Comparison of ENCODE assay signal across 16 cellular contexts in genomic region chr12:2792670-2793500, GRCh38. TPM values are rescaled to one million over a fixed set of nuclear protein-coding genes. Genes with fewer than 3 reads are reported as not detected.
A peak's percentile ranks its signal among the peaks of the same experiment; 100 is the strongest.
DNase-seq lines count a peak whose midpoint lies in the region; ATAC-seq lines count a peak whose summit lies in the region.
"Had no signal": no experiment of that assay in that cellular context is flagged by ENCODE, and none has a peak within 500 bp of the region (broad histone marks: within the 10 kb centered on the region; RNA-seq: fewer than 3 reads in every experiment).

No MANE protein-coding gene starts in this region.

- no peaks in the 10 kb centered on the region for H3K4me1 ChIP-seq in mesendoderm (ENCODE audit: control insufficient read depth, low read depth, low read length)

- no peak overlapping the region for H3K9ac ChIP-seq in mesendoderm (ENCODE audit: low read length)

- POLR2A ChIA-PET in activated CD8-positive, alpha-beta T cell treated with anti-CD3 and anti-CD28 coated beads, Interleukin-2, amount 10 ng/mL, durations not matched to agents 7 days and 5 days (lab: Charles Lee), result no interaction called here

- H3K27me3 ChIP-seq in mesendoderm (ENCODE audit: insufficient read depth, low read length, poor library complexity), result peaks cover 2% of the 10 kb centered on the region

- no peaks in the 10 kb centered on the region for H3K9me3 Mint-ChIP-seq in stimulated activated naive CD8-positive, alpha-beta T cell treated with anti-CD3 and anti-CD28 coated beads, Interleukin-15, Interleukin-2, amounts not matched to agents 100 ng/mL and 50 ng/mL, for 24 hours
- no peaks in the 10 kb centered on the region for H3K9me3 Mint-ChIP-seq in activated CD8-positive, alpha-beta T cell treated with anti-CD3 and anti-CD28 coated beads, Interleukin-2, amount 10 ng/mL, durations not matched to agents 7 days and 5 days (ENCODE audit: insufficient read depth)

- no peak for DNase-seq in stimulated activated naive CD8-positive, alpha-beta T cell treated with anti-CD3 and anti-CD28 coated beads, Interleukin-15, Interleukin-2, amounts not matched to agents 100 U/mL and 50 U/mL, for 24 hours
- no peak for DNase-seq in activated CD8-positive, alpha-beta T cell treated with anti-CD3 and anti-CD28 coated beads, Interleukin-2, amount 10 ng/mL, durations not matched to agents 7 days and 5 days
- no peak for DNase-seq in mesendoderm
- DNase-seq in UCSD-AML1 (lab: John Stamatoyannopoulos, UW; ENCODE audit: unreplicated experiment), result no peak
- DNase-seq in head of caudate nucleus, result no peak
- no peak for DNase-seq in GM19240 (ENCODE audit: insufficient read length, low spot score)
- DNase-seq: activated CD4-positive, alpha-beta T cell treated with anti-CD3 and anti-CD28 coated beads, Interleukin-2, amount 50 U/mL, for 1 hour; cerebellar nuclear complex; DND-41; islet precursor cell; MG63; NCI-H69; psoas muscle had no signal

- peaks cover 19% of the 10 kb centered on the region for H3K36me3 Mint-ChIP-seq in stimulated activated naive CD8-positive, alpha-beta T cell treated with anti-CD3 and anti-CD28 coated beads, Interleukin-15, Interleukin-2, amounts not matched to agents 100 ng/mL and 50 ng/mL, for 24 hours (ENCODE audit: low read depth)
- H3K36me3 Mint-ChIP-seq in activated CD8-positive, alpha-beta T cell treated with anti-CD3 and anti-CD28 coated beads, Interleukin-2, amount 10 ng/mL, durations not matched to agents 7 days and 5 days (ENCODE audit: low read depth), result peaks cover 17% of the 10 kb centered on the region

- no peaks in the 10 kb centered on the region for H3K27me3 Mint-ChIP-seq in stimulated activated naive CD8-positive, alpha-beta T cell treated with anti-CD3 and anti-CD28 coated beads, Interleukin-15, Interleukin-2, amounts not matched to agents 100 ng/mL and 50 ng/mL, for 24 hours
- H3K27me3 Mint-ChIP-seq in activated CD8-positive, alpha-beta T cell treated with anti-CD3 and anti-CD28 coated beads, Interleukin-2, amount 10 ng/mL, durations not matched to agents 7 days and 5 days (ENCODE audit: low read depth), result peaks cover 6% of the 10 kb centered on the region

- peaks cover 18% of the 10 kb centered on the region for H3K79me2 ChIP-seq in mesendoderm (ENCODE audit: control insufficient read depth, insufficient read depth, low read length)

- CTCF ChIA-PET in activated CD8-positive, alpha-beta T cell treated with anti-CD3 and anti-CD28 coated beads, Interleukin-2, amount 10 ng/mL, durations not matched to agents 7 days and 5 days (lab: Charles Lee), result interaction anchor here (1.0 to 3.1 kb wide), 2 partner anchors 9 to 20 kb away, joined by 4 to 15 read pairs; partner anchors contain the start of gene ITFG2

- intact Hi-C loops in head of caudate nucleus (cut with DNase I), result loop anchor here (10.0 kb wide), 1 partner anchor 82 kb away; the partner anchor contains the start of genes FOXM1 and RHNO1

- no peak overlapping the region for H3K27ac Mint-ChIP-seq in stimulated activated naive CD8-positive, alpha-beta T cell treated with anti-CD3 and anti-CD28 coated beads, Interleukin-15, Interleukin-2, amounts not matched to agents 100 ng/mL and 50 ng/mL, for 24 hours
- no peak overlapping the region for H3K27ac Mint-ChIP-seq in activated CD8-positive, alpha-beta T cell treated with anti-CD3 and anti-CD28 coated beads, Interleukin-2, amount 10 ng/mL, durations not matched to agents 7 days and 5 days

- H4K8ac ChIP-seq in mesendoderm (ENCODE audit: low read depth, low read length), result no peak overlapping the region

- H3K56ac ChIP-seq in mesendoderm (ENCODE audit: low read length), result no peak overlapping the region

- peaks cover 18% of the 10 kb centered on the region for H3K4me1 Mint-ChIP-seq in stimulated activated naive CD8-positive, alpha-beta T cell treated with anti-CD3 and anti-CD28 coated beads, Interleukin-15, Interleukin-2, amounts not matched to agents 100 ng/mL and 50 ng/mL, for 24 hours (ENCODE audit: low read depth)
- H3K4me1 Mint-ChIP-seq in activated CD8-positive, alpha-beta T cell treated with anti-CD3 and anti-CD28 coated beads, Interleukin-2, amount 10 ng/mL, durations not matched to agents 7 days and 5 days (ENCODE audit: low read depth), result peaks cover 30% of the 10 kb centered on the region

- no peak overlapping the region for H2BK5ac ChIP-seq in mesendoderm (ENCODE audit: low read length)

- H2BK120ac ChIP-seq in mesendoderm (ENCODE audit: low read depth, low read length), result no peak overlapping the region

- H2BK15ac ChIP-seq in mesendoderm (replicated peaks; ENCODE audit: low read depth), result no peak overlapping the region

- H3K18ac ChIP-seq in mesendoderm (ENCODE audit: low read length), result no peak overlapping the region

- no peak overlapping the region for H3K4me2 ChIP-seq in mesendoderm (ENCODE audit: low read length)

- no peak overlapping the region for H3K4ac ChIP-seq in mesendoderm (ENCODE audit: low read depth, low read length)

- H3K79me1 ChIP-seq in mesendoderm (ENCODE audit: low read length), result peaks cover 15% of the 10 kb centered on the region

- no peak overlapping the region for H3K4me3 ChIP-seq in mesendoderm (ENCODE audit: low read length)
- H3K4me3 ChIP-seq: MG63 had no signal

- no peak overlapping the region for H2AK5ac ChIP-seq in mesendoderm (ENCODE audit: low read length)

- H3K27ac ChIP-seq in mesendoderm (ENCODE audit: low read depth, low read length), result no peak overlapping the region
- H3K27ac ChIP-seq: psoas muscle had no signal

- 100% methylated on average over 1 of the region's 25 CpGs for WGBS in mesendoderm (ENCODE audit: extremely low coverage, insufficient coverage, low lambda C conversion rate)

- ATAC-seq in stimulated activated naive CD8-positive, alpha-beta T cell treated with anti-CD3 and anti-CD28 coated beads, Interleukin-15, Interleukin-2, amounts not matched to agents 100 U/mL and 50 U/mL, for 24 hours, result no peak
- ATAC-seq in activated CD8-positive, alpha-beta T cell treated with anti-CD3 and anti-CD28 coated beads, Interleukin-2, amount 10 ng/mL, durations not matched to agents 7 days and 5 days, result no peak
- ATAC-seq in GM21381 (IDR thresholded peaks at IDR 0.05; ENCODE audit: unreplicated experiment), result no peak
- ATAC-seq: psoas muscle had no signal

- peak overlapping the region; percentile 19 for H3K23ac ChIP-seq in mesendoderm (ENCODE audit: low read length)

- no peak overlapping the region for H4K5ac ChIP-seq in mesendoderm (ENCODE audit: low read length)

- peaks cover 8% of the 10 kb centered on the region for H3K36me3 ChIP-seq in mesendoderm (ENCODE audit: control insufficient read depth, insufficient read depth, low read length)

- peak overlapping the region; percentile 78 for H3K4me3 Mint-ChIP-seq in stimulated activated naive CD8-positive, alpha-beta T cell treated with anti-CD3 and anti-CD28 coated beads, Interleukin-15, Interleukin-2, amounts not matched to agents 100 ng/mL and 50 ng/mL, for 24 hours
- H3K4me3 Mint-ChIP-seq in activated CD8-positive, alpha-beta T cell treated with anti-CD3 and anti-CD28 coated beads, Interleukin-2, amount 10 ng/mL, durations not matched to agents 7 days and 5 days, result peak overlapping the region; percentile 43

RNA-seq across cellular contexts. Expression of gene FKBP4, which starts 1.9 kb away (rescaled TPM):
- 100 to 1,000 TPM in 1 of 2 experiments, 10 to 100 TPM in 1; 91.5 to 102 TPM for total RNA-seq in activated CD8-positive, alpha-beta T cell treated with anti-CD3 and anti-CD28 coated beads, Interleukin-2, amount 10 ng/mL, durations not matched to agents 7 days and 5 days
- polyA plus RNA-seq in mesendoderm (2013, experiment 1 of 2), result 141 TPM
- 140 TPM for polyA plus RNA-seq in mesendoderm (2013, experiment 2 of 2)

RNA-seq across cellular contexts. Expression of gene ITFG2, which starts 19.6 kb away (rescaled TPM):
- total RNA-seq in activated CD8-positive, alpha-beta T cell treated with anti-CD3 and anti-CD28 coated beads, Interleukin-2, amount 10 ng/mL, durations not matched to agents 7 days and 5 days, result 10 to 100 TPM; 42.3 to 44.5 TPM
- polyA plus RNA-seq in mesendoderm (2013, experiment 1 of 2), result 12.8 TPM
- polyA plus RNA-seq in mesendoderm (2013, experiment 2 of 2), result 12.4 TPM

RNA-seq across cellular contexts. Expression of gene NRIP2, which starts 42.0 kb away (rescaled TPM):
- not detected for total RNA-seq in activated CD8-positive, alpha-beta T cell treated with anti-CD3 and anti-CD28 coated beads, Interleukin-2, amount 10 ng/mL, durations not matched to agents 7 days and 5 days
- not detected for polyA plus RNA-seq in mesendoderm (2013, experiment 1 of 2)
- not detected for polyA plus RNA-seq in mesendoderm (2013, experiment 2 of 2)
- total RNA-seq: mononuclear cell had no signal
